19 cellular contexts compared by ENCODE assay signal in genomic region chr5:118592678-118593328, GRCh38.
DNase-seq lines count a peak whose midpoint lies in the region; ATAC-seq, FAIRE-seq and TF ChIP-seq lines count a peak whose summit lies in the region.
"Had no signal": no experiment of that assay in that cellular context is flagged by ENCODE, and none has a peak within 500 bp of the region (broad histone marks: within the 10 kb centered on the region; RNA-seq: fewer than 3 reads in every experiment).

No MANE protein-coding gene starts in this region.

- H2AFZ ChIP-seq in KMS-11 (ENCODE audit: low read depth), result no peak overlapping the region
- peak overlapping the region; percentile 47; the same call in 1 of the 2 replicates for H2AFZ ChIP-seq in H1 (ENCODE audit: low read length)

- H2BK120ac ChIP-seq in H1 (replicated peaks; ENCODE audit: low read depth, low read length), result no peak overlapping the region

- H3K4me2 ChIP-seq in KMS-11, result no peak overlapping the region
- H3K4me2 ChIP-seq in H1 (ENCODE audit: insufficient read depth in 1 of 2, low read depth in 2 of 2, low read length in 2 of 2), result no peak overlapping the region

- FAIRE-seq in H1 (lab: Jason Lieb, UNC), result no peak
- FAIRE-seq: astrocyte, GM18507, HTR-8/SVneo had no signal

- H3K79me2 ChIP-seq in KMS-11 (ENCODE audit: insufficient read depth, low read depth) (no peaks in the 10 kb centered on the region), H1 (ENCODE audit: control insufficient read depth in 1 of 2, insufficient read depth in 2 of 2, low read length in 2 of 2) (no peaks in the 10 kb centered on the region)

- no peaks in the 10 kb centered on the region for H3K27me3 ChIP-seq in left ventricle myocardium inferior (ENCODE audit: low read depth)
- H3K27me3 ChIP-seq in KMS-11 (ENCODE audit: insufficient read depth, low read depth), result no peaks in the 10 kb centered on the region
- no peaks in the 10 kb centered on the region for H3K27me3 ChIP-seq in H1 (replicated peaks in 1 of 4; ENCODE audit: control insufficient read depth in 3 of 4, extremely low read depth in 1 of 4, insufficient read depth in 3 of 4, low read length in 3 of 4)
- H3K27me3 ChIP-seq in thyroid gland, result no peaks in the 10 kb centered on the region
- H3K27me3 ChIP-seq in Peyer's patch, result no peaks in the 10 kb centered on the region
- H3K27me3 ChIP-seq in aorta (ENCODE audit: control insufficient read depth in 1 of 2, insufficient read depth in 2 of 2, low read length in 1 of 2), result no peaks in the 10 kb centered on the region

- intact Hi-C loops in left ventricle myocardium inferior (cut with micrococcal nuclease) (no loop called here), cardiac septum (cut with DNase I) (no loop called here), thyroid gland (cut with DNase I) (no loop called here), aorta (cut with DNase I) (no loop called here)
- intact Hi-C loops in activated T-helper 1 cell treated with anti-CD3 and anti-CD28 coated beads, Interleukin-12 subunit alpha, Interleukin-12 subunit beta, Interleukin-2, Interleukin-4 antibody, amounts not matched to agents 30 ng/mL and 10 ng/mL and 1 ng/mL, durations not matched to agents 14 hours and 24 hours and 36 hours (cut with micrococcal nuclease), result no loop called here

- TF ChIP-seq CTCF in left ventricle myocardium inferior (IDR thresholded peaks at IDR 0.05; ENCODE audit: borderline replicate concordance) (peak; percentile 17), KMS-11 (conservative IDR thresholded peaks at IDR 0.05; ENCODE audit: low read depth, low read length) (peak; percentile 31; the same call in 1 of the 2 replicates), H1 (IDR thresholded peaks at IDR 0.05; ENCODE audit: control extremely low read depth in 1 of 3, insufficient read depth in 1 of 3, low read depth in 1 of 3, low read length in 3 of 3) (peak in 1 of 3 experiments; percentile 30; a peak in 1 of 4 replicates), thyroid gland (IDR thresholded peaks at IDR 0.05) (peak in 1 of 6 experiments; percentile 13), Peyer's patch (IDR thresholded peaks at IDR 0.05) (no peak)

- H3K4me3 Mint-ChIP-seq in activated T-helper 1 cell treated with anti-CD3 and anti-CD28 coated beads, Interleukin-12 subunit alpha, Interleukin-12 subunit beta, Interleukin-2, Interleukin-4 antibody, amounts not matched to agents 30 ng/mL and 10 ng/mL and 1 ng/mL, durations not matched to agents 14 hours and 24 hours and 36 hours, result no peak overlapping the region
- H3K4me3 Mint-ChIP-seq: activated CD4-positive, alpha-beta memory T cell treated with anti-CD3 and anti-CD28 coated beads, Interleukin-2, amount 10 ng/mL, durations not matched to agents 7 days and 5 days; immature natural killer cell had no signal

- POLR2A ChIA-PET in H1 (lab: Charles Lee; ENCODE audit: partially characterized antibody), result no interaction called here

- H2BK20ac ChIP-seq in H1 (ENCODE audit: low read length), result no peak overlapping the region

- H4K8ac ChIP-seq in H1 (ENCODE audit: extremely low read depth, insufficient read depth, low read length), result no peak overlapping the region

- H4K20me1 ChIP-seq in KMS-11 (ENCODE audit: insufficient read depth), result no peaks in the 10 kb centered on the region
- H4K20me1 ChIP-seq in H1 (replicated peaks in 1 of 2; ENCODE audit: control insufficient read depth in 1 of 2, insufficient read depth in 2 of 2, low read length in 2 of 2), result no peaks in the 10 kb centered on the region

- no peaks in the 10 kb centered on the region for H3K79me1 ChIP-seq in H1 (ENCODE audit: low read depth, low read length)

- DNase-seq in left ventricle myocardium inferior (no peak), cardiac septum (ENCODE audit: low spot score) (no peak), H1 (ENCODE audit: low read depth in 1 of 2, low spot score in 2 of 2) (no peak), thyroid gland (no peak), Peyer's patch (no peak), aorta (no peak)
- no peak for DNase-seq in activated T-helper 1 cell treated with anti-CD3 and anti-CD28 coated beads, Interleukin-12 subunit alpha, Interleukin-12 subunit beta, Interleukin-2, Interleukin-4 antibody, amounts not matched to agents 30 ng/mL and 10 ng/mL and 1 ng/mL, durations not matched to agents 14 hours and 24 hours and 36 hours (ENCODE audit: low spot score)
- DNase-seq: activated CD4-positive, alpha-beta memory T cell treated with anti-CD3 and anti-CD28 coated beads, Interleukin-2, amount 10 ng/mL, durations not matched to agents 7 days and 5 days; activated effector memory CD4-positive, alpha-beta T cell treated with Interleukin-2 at 50 U/mL for 16 hours; immature natural killer cell; mucosa of descending colon; NCI-H1092; NCI-H510A treated with DMSO at 0.1 percent for 48 hours; SIG-M5 had no signal

- no peak overlapping the region for H3K14ac ChIP-seq in H1 (ENCODE audit: insufficient read length)

- H3K27ac Mint-ChIP-seq in activated T-helper 1 cell treated with anti-CD3 and anti-CD28 coated beads, Interleukin-12 subunit alpha, Interleukin-12 subunit beta, Interleukin-2, Interleukin-4 antibody, amounts not matched to agents 30 ng/mL and 10 ng/mL and 1 ng/mL, durations not matched to agents 14 hours and 24 hours and 36 hours, result no peak overlapping the region
- H3K27ac Mint-ChIP-seq: activated CD4-positive, alpha-beta memory T cell treated with anti-CD3 and anti-CD28 coated beads, Interleukin-2, amount 10 ng/mL, durations not matched to agents 7 days and 5 days; immature natural killer cell had no signal

- H3K36me3 ChIP-seq in left ventricle myocardium inferior (no peaks in the 10 kb centered on the region), KMS-11 (ENCODE audit: insufficient read depth) (no peaks in the 10 kb centered on the region), H1 (ENCODE audit: control insufficient read depth in 2 of 4, insufficient read depth in 4 of 4, low read length in 3 of 4) (no peaks in the 10 kb centered on the region), thyroid gland (no peaks in the 10 kb centered on the region), Peyer's patch (no peaks in the 10 kb centered on the region), aorta (ENCODE audit: control insufficient read depth in 1 of 2, insufficient read depth in 2 of 2, low read length in 1 of 2) (no peaks in the 10 kb centered on the region)
- H3K36me3 ChIP-seq: prostate gland had no signal

- H3K4me3 ChIP-seq in left ventricle myocardium inferior (no peak overlapping the region), KMS-11 (IDR thresholded peaks at IDR 0.05; ENCODE audit: insufficient read depth, low read depth, low read length) (no peak overlapping the region), H1 (ENCODE audit: extremely low read depth in 1 of 4, insufficient read depth in 2 of 4, low read depth in 3 of 4, low read length in 4 of 4) (no peak overlapping the region), thyroid gland (replicated peaks in 1 of 3) (no peak overlapping the region), Peyer's patch (no peak overlapping the region), aorta (ENCODE audit: low read length in 2 of 2) (no peak overlapping the region)
- H3K4me3 ChIP-seq: mucosa of descending colon, prostate gland had no signal

- H4K91ac ChIP-seq in H1 (replicated peaks; ENCODE audit: insufficient read length, low read length), result no peak overlapping the region

- H3K27ac ChIP-seq in left ventricle myocardium inferior (replicated peaks) (no peak overlapping the region), KMS-11 (no peak overlapping the region), H1 (ENCODE audit: low read depth, low read length) (no peak overlapping the region), thyroid gland (no peak overlapping the region), Peyer's patch (no peak overlapping the region), aorta (ENCODE audit: low read depth in 1 of 2, low read length in 2 of 2) (no peak overlapping the region)
- H3K27ac ChIP-seq: prostate gland had no signal

- H3K4me1 ChIP-seq in left ventricle myocardium inferior (peaks cover 9% of the 10 kb centered on the region), KMS-11 (ENCODE audit: low read depth, poor library complexity, severe bottlenecking) (no peaks in the 10 kb centered on the region), H1 (replicated peaks in 1 of 4; ENCODE audit: control insufficient read depth in 3 of 4, insufficient read depth in 4 of 4, low read length in 3 of 4) (no peaks in the 10 kb centered on the region), thyroid gland (peaks cover 0 to under 1% of the 10 kb centered on the region in 2 donors), Peyer's patch (no peaks in the 10 kb centered on the region), aorta (ENCODE audit: control insufficient read depth in 1 of 2, insufficient read depth in 2 of 2, low read length in 2 of 2) (no peaks in the 10 kb centered on the region)
- H3K4me1 ChIP-seq: prostate gland had no signal

- no peaks in the 10 kb centered on the region for H3K36me3 Mint-ChIP-seq in activated T-helper 1 cell treated with anti-CD3 and anti-CD28 coated beads, Interleukin-12 subunit alpha, Interleukin-12 subunit beta, Interleukin-2, Interleukin-4 antibody, amounts not matched to agents 30 ng/mL and 10 ng/mL and 1 ng/mL, durations not matched to agents 14 hours and 24 hours and 36 hours (ENCODE audit: low read depth)
- H3K36me3 Mint-ChIP-seq: immature natural killer cell had no signal

- no peaks in the 10 kb centered on the region for H3K9me3 Mint-ChIP-seq in activated T-helper 1 cell treated with anti-CD3 and anti-CD28 coated beads, Interleukin-12 subunit alpha, Interleukin-12 subunit beta, Interleukin-2, Interleukin-4 antibody, amounts not matched to agents 30 ng/mL and 10 ng/mL and 1 ng/mL, durations not matched to agents 14 hours and 24 hours and 36 hours
- H3K9me3 Mint-ChIP-seq: activated CD4-positive, alpha-beta memory T cell treated with anti-CD3 and anti-CD28 coated beads, Interleukin-2, amount 10 ng/mL, durations not matched to agents 7 days and 5 days had no signal

- TF ChIP-seq POLR2A in H1 (IDR thresholded peaks at IDR 0.05; ENCODE audit: control extremely low read depth in 1 of 2, low read depth in 2 of 2, low read length in 2 of 2) (no peak), thyroid gland (IDR thresholded peaks at IDR 0.05) (no peak), Peyer's patch (IDR thresholded peaks at IDR 0.05) (no peak)

- CTCF ChIA-PET in H1 (lab: Charles Lee; ENCODE audit: partially characterized antibody), result interaction anchor here (0.6 to 1.4 kb wide), 6 partner anchors 15 to 1759 kb away, joined by 3 to 5 read pairs (median 4); no protein-coding TSS in a partner anchor

- H3K18ac ChIP-seq in H1 (ENCODE audit: extremely low read depth, low read length), result no peak overlapping the region

- TF ChIP-seq EP300 in H1 (IDR thresholded peaks at IDR 0.05; ENCODE audit: borderline replicate concordance in 1 of 2, low read depth in 2 of 2, low read length in 2 of 2), result no peak

- no peak overlapping the region for H2BK12ac ChIP-seq in H1 (ENCODE audit: low read depth, low read length)

- no peaks in the 10 kb centered on the region for H3K9me3 ChIP-seq in left ventricle myocardium inferior (replicated peaks)
- H3K9me3 ChIP-seq in H1 (ENCODE audit: insufficient read depth in 2 of 2, low read depth in 1 of 2, low read length in 1 of 2), result no peaks in the 10 kb centered on the region
- no peaks in the 10 kb centered on the region for H3K9me3 ChIP-seq in thyroid gland
- H3K9me3 ChIP-seq in Peyer's patch, result no peaks in the 10 kb centered on the region
- no peaks in the 10 kb centered on the region for H3K9me3 ChIP-seq in aorta (ENCODE audit: control insufficient read depth, low read length)
- H3K9me3 ChIP-seq: mucosa of descending colon, prostate gland had no signal

- H2BK15ac ChIP-seq in H1 (ENCODE audit: low read length), result no peak overlapping the region

- no peak overlapping the region for H3K23ac ChIP-seq in H1 (ENCODE audit: insufficient read length)

- peak; percentile 13 to 29; a peak in 2 of 4 replicates for TF ChIP-seq RAD21 in H1 (IDR thresholded peaks at IDR 0.05 in 1 of 2, conservative IDR thresholded peaks at IDR 0.05 in 1 of 2; ENCODE audit: low read depth in 2 of 2, low read length in 2 of 2)

- WGBS in H1 (ENCODE audit: extremely low coverage in 1 of 2, insufficient coverage in 1 of 2, insufficient read length in 1 of 2, insufficient replicate concordance in 2 of 2, low coverage in 1 of 2, low lambda C conversion rate in 2 of 2, missing lambda C conversion rate in 1 of 2), 2 experiments, result 92% methylated on average over 4 of the region's 4 CpGs; no CpG with 5 or more reads in 1 of the 2 experiments
- 71 to 72% methylated on average over 4 of the region's 4 CpGs for WGBS in thyroid gland, 2 donors
- WGBS in aorta, 2 donors, result 80 to 92% methylated on average over 4 of the region's 4 CpGs

- no peaks in the 10 kb centered on the region for H3K4me1 Mint-ChIP-seq in activated T-helper 1 cell treated with anti-CD3 and anti-CD28 coated beads, Interleukin-12 subunit alpha, Interleukin-12 subunit beta, Interleukin-2, Interleukin-4 antibody, amounts not matched to agents 30 ng/mL and 10 ng/mL and 1 ng/mL, durations not matched to agents 14 hours and 24 hours and 36 hours (ENCODE audit: low read depth)
- H3K4me1 Mint-ChIP-seq: activated CD4-positive, alpha-beta memory T cell treated with anti-CD3 and anti-CD28 coated beads, Interleukin-2, amount 10 ng/mL, durations not matched to agents 7 days and 5 days; immature natural killer cell had no signal

- no peak overlapping the region for H3K9ac ChIP-seq in KMS-11
- H3K9ac ChIP-seq in H1 (replicated peaks in 1 of 4; ENCODE audit: extremely low read depth in 1 of 4, low read depth in 3 of 4, low read length in 3 of 4), result no peak overlapping the region; a peak in 1 of 7 replicates

- H3K27me3 Mint-ChIP-seq in activated T-helper 1 cell treated with anti-CD3 and anti-CD28 coated beads, Interleukin-12 subunit alpha, Interleukin-12 subunit beta, Interleukin-2, Interleukin-4 antibody, amounts not matched to agents 30 ng/mL and 10 ng/mL and 1 ng/mL, durations not matched to agents 14 hours and 24 hours and 36 hours (ENCODE audit: insufficient read depth), result no peaks in the 10 kb centered on the region
- H3K27me3 Mint-ChIP-seq: activated CD4-positive, alpha-beta memory T cell treated with anti-CD3 and anti-CD28 coated beads, Interleukin-2, amount 10 ng/mL, durations not matched to agents 7 days and 5 days had no signal

- no peak overlapping the region for H2BK5ac ChIP-seq in H1 (ENCODE audit: low read depth, low read length)

- no peak overlapping the region for H3K56ac ChIP-seq in H1 (replicated peaks; ENCODE audit: insufficient read length, low read depth, low read length)

- no peak overlapping the region for H4K5ac ChIP-seq in H1 (ENCODE audit: insufficient read length, low read depth, low read length)

- no peak overlapping the region for H3K4ac ChIP-seq in H1 (replicated peaks; ENCODE audit: insufficient read length, low read depth, low read length)

- no peaks in the 10 kb centered on the region for H3K23me2 ChIP-seq in H1 (ENCODE audit: low read depth, low read length)

- no peak overlapping the region for H2AK5ac ChIP-seq in H1 (ENCODE audit: low read depth, low read length)

- no peak for ATAC-seq in aorta (ENCODE audit: low FRiP score)
- ATAC-seq: mucosa of descending colon had no signal

Comparison
In these comparisons a context has a peak if more than half of its experiments do, and no peak if none do; other contexts are left out.
1. CTCF ChIP-seq: peak in left ventricle myocardium inferior (single experiment) and KMS-11 (single experiment); none in Peyer's patch (0 of 6).